Comparison of ENCODE assay signal across 10 cellular contexts in genomic region chr15:67823371-67824156, GRCh38. TPM values are rescaled to one million over a fixed set of nuclear protein-coding genes. Genes with fewer than 3 reads are reported as not detected.
DNase-seq lines count a peak whose midpoint lies in the region; ATAC-seq and TF ChIP-seq lines count a peak whose summit lies in the region.
"Had no signal": no experiment of that assay in that cellular context is flagged by ENCODE, and none has a peak within 500 bp of the region (broad histone marks: within the 10 kb centered on the region; RNA-seq: fewer than 3 reads in every experiment).

No MANE protein-coding gene starts in this region.

- H3K4me1 Mint-ChIP-seq in activated naive CD8-positive, alpha-beta T cell treated with anti-CD3 and anti-CD28 coated beads, Interleukin-2, amount 50 U/mL, for 24 hours: peaks cover 40% of the 10 kb centered on the region

- no peaks in the 10 kb centered on the region for H3K9me3 Mint-ChIP-seq in activated naive CD8-positive, alpha-beta T cell treated with anti-CD3 and anti-CD28 coated beads, Interleukin-2, amount 50 U/mL, for 24 hours

- no peak for TF ChIP-seq POLR2A in uterus (IDR thresholded peaks at IDR 0.05)

- peak; percentile 22 to 37 for DNase-seq in NCI-H2081 (lab: John Stamatoyannopoulos, UW)
- no peak for DNase-seq in NCI-H2081 treated with DMSO at 0.1 percent for 48 hours (lab: John Stamatoyannopoulos, UW)
- peak; percentile 45 for DNase-seq in MG63
- no peak for DNase-seq in activated naive CD8-positive, alpha-beta T cell treated with anti-CD3 and anti-CD28 coated beads, Interleukin-2, amount 50 U/mL, for 24 hours
- peak; percentile 72 for DNase-seq in posterior vena cava (ENCODE audit: low spot score)
- DNase-seq in foreskin keratinocyte: no peak
- DNase-seq in uterus: no peak
- DNase-seq: NCI-H510A had no signal

- H3K36me3 Mint-ChIP-seq in activated naive CD8-positive, alpha-beta T cell treated with anti-CD3 and anti-CD28 coated beads, Interleukin-2, amount 50 U/mL, for 24 hours (ENCODE audit: low read depth): no peaks in the 10 kb centered on the region

- intact Hi-C loops in posterior vena cava (cut with DNase I): no loop called here
- intact Hi-C loops in uterus (cut with DNase I; ENCODE audit: low total_unique reads): no loop called here

- H3K27ac ChIP-seq in foreskin keratinocyte (no peak overlapping the region), uterus (no peak overlapping the region)

- H3K36me3 ChIP-seq in MG63 (no peaks in the 10 kb centered on the region), uterus (no peaks in the 10 kb centered on the region)
- H3K36me3 ChIP-seq: HAP-1 had no signal

- ATAC-seq in activated naive CD8-positive, alpha-beta T cell treated with anti-CD3 and anti-CD28 coated beads, Interleukin-2, amount 50 U/mL, for 24 hours: no peak
- ATAC-seq in GM21381 (IDR thresholded peaks at IDR 0.05; ENCODE audit: unreplicated experiment) (no peak), foreskin keratinocyte (no peak)

- H3K4me1 ChIP-seq in foreskin keratinocyte (no peaks in the 10 kb centered on the region), uterus (peaks cover 0 to 19% of the 10 kb centered on the region in 2 donors)
- H3K4me1 ChIP-seq: HAP-1 had no signal

- no peaks in the 10 kb centered on the region; the same call in 1 of the 2 replicates for H3K9me3 ChIP-seq in MG63
- H3K9me3 ChIP-seq in uterus: no peaks in the 10 kb centered on the region

- peaks cover 82% of the 10 kb centered on the region for H3K27me3 ChIP-seq in MG63
- H3K27me3 ChIP-seq in foreskin keratinocyte: peaks cover 97% of the 10 kb centered on the region
- peaks cover 45 to 73% of the 10 kb centered on the region in 2 donors for H3K27me3 ChIP-seq in uterus

- TF ChIP-seq CTCF in foreskin keratinocyte (conservative IDR thresholded peaks at IDR 0.05): no peak
- no peak for TF ChIP-seq CTCF in uterus (IDR thresholded peaks at IDR 0.05)

- H3K4me3 ChIP-seq in MG63 (peak overlapping the region; percentile 26), uterus (no peak overlapping the region)
- H3K4me3 ChIP-seq: HAP-1 had no signal

- H3K27ac Mint-ChIP-seq in activated naive CD8-positive, alpha-beta T cell treated with anti-CD3 and anti-CD28 coated beads, Interleukin-2, amount 50 U/mL, for 24 hours: no peak overlapping the region

- H3K27me3 Mint-ChIP-seq in activated naive CD8-positive, alpha-beta T cell treated with anti-CD3 and anti-CD28 coated beads, Interleukin-2, amount 50 U/mL, for 24 hours: peaks cover 73% of the 10 kb centered on the region

- H3K4me3 Mint-ChIP-seq in activated naive CD8-positive, alpha-beta T cell treated with anti-CD3 and anti-CD28 coated beads, Interleukin-2, amount 50 U/mL, for 24 hours: peak overlapping the region; percentile 80

RNA-seq across cellular contexts. Expression of gene SKOR1, which starts 1.7 kb away (rescaled TPM):
- total RNA-seq in MG63 (2014; rRNA removed; shearing (Covaris generic); ENCODE audit: low replicate concordance): not detected in 2 replicates
- total RNA-seq in posterior vena cava (under 1 TPM; 0.51 to 0.76 TPM), foreskin keratinocyte (not detected in 2 replicates), uterus (1 to 10 TPM in 1 of 4 donors, under 1 TPM in 2, not detected in 1; 0.35 to 1.7 (median 0.77) TPM)
- 0.01 TPM in 1 of 2 replicates, not detected in the other for polyA plus RNA-seq in foreskin keratinocyte

RNA-seq across cellular contexts. Expression of gene RNU6-1, which starts 16.3 kb away (rescaled TPM):
- total RNA-seq in MG63 (2014; rRNA removed; shearing (Covaris generic); ENCODE audit: low replicate concordance): not detected in 2 replicates
- total RNA-seq in posterior vena cava (not detected), foreskin keratinocyte (not detected in 2 replicates), uterus (not detected)
- polyA plus RNA-seq in foreskin keratinocyte: not detected in 2 replicates

Comparison
In these comparisons a context has a peak if more than half of its experiments do, and no peak if none do; other contexts are left out.
1. DNase-seq: peak in NCI-H2081 (2 of 2), MG63 (single experiment) and posterior vena cava (single experiment); none in NCI-H2081 treated with DMSO at 0.1 percent for 48 hours (single experiment), activated naive CD8-positive, alpha-beta T cell treated with anti-CD3 and anti-CD28 coated beads, Interleukin-2, amount 50 U/mL, for 24 hours (single experiment), foreskin keratinocyte (0 of 2) and uterus (0 of 2).